ENCODE assay signal across 8 cellular contexts in genomic region chr7:76234931-76235441, GRCh38. TPM values are rescaled to one million over a fixed set of nuclear protein-coding genes. Genes with fewer than 3 reads are reported as not detected.
DNase-seq lines count a peak whose midpoint lies in the region; ATAC-seq and TF ChIP-seq lines count a peak whose summit lies in the region.

No MANE protein-coding gene starts in this region.

- ATAC-seq in GM19043 (IDR thresholded peaks at IDR 0.05; ENCODE audit: low read depth, unreplicated experiment) (peak; percentile 49), left lung (peak; percentile 99)

- no peaks in the 10 kb centered on the region for H3K36me3 ChIP-seq in colonic mucosa
- no peaks in the 10 kb centered on the region for H3K36me3 ChIP-seq in left lung

- H3K27ac ChIP-seq in colonic mucosa = no peak overlapping the region
- H3K27ac ChIP-seq in left lung = no peak overlapping the region

- no peak overlapping the region for H3K9ac ChIP-seq in colonic mucosa (ENCODE audit: low read depth in 2 of 2, low read length in 2 of 2)

- no peaks in the 10 kb centered on the region for H3K4me1 ChIP-seq in colonic mucosa
- H3K4me1 ChIP-seq in left lung = peaks cover 3 to 5% of the 10 kb centered on the region in 2 donors

- peak; percentile 35 for DNase-seq in NCI-H1092 (lab: John Stamatoyannopoulos, UW)
- peak; percentile 67 to 69 for DNase-seq in activated CD4-positive, alpha-beta T cell treated with anti-CD3 and anti-CD28 coated beads, Interleukin-2, amount 50 U/mL, for 24 hours (ENCODE audit: low read depth in 1 of 2, low spot score in 1 of 2)
- DNase-seq in colonic mucosa = peak; percentile 93
- DNase-seq in left lung = peak; percentile 81 to 91
- peak; percentile 19 to 73 (median 31) for DNase-seq in stimulated activated CD4-positive, alpha-beta T cell treated with anti-CD3 and anti-CD28 coated beads, TNF-alpha, amount 100 ng/mL, for 1 hour (ENCODE audit: low read depth in 3 of 3, low spot score in 1 of 3)
- no peak for DNase-seq in NCI-H345 (lab: John Stamatoyannopoulos, UW)
- DNase-seq in NCI-H2196 (lab: John Stamatoyannopoulos, UW; ENCODE audit: unreplicated experiment) = no peak

- no peak overlapping the region for H3K4me3 ChIP-seq in colonic mucosa
- H3K4me3 ChIP-seq in left lung = peak overlapping the region in 1 of 2 donors; percentile 17

- no peak for TF ChIP-seq CTCF in colonic mucosa (IDR thresholded peaks at IDR 0.05)
- TF ChIP-seq CTCF in left lung (IDR thresholded peaks at IDR 0.05) = no peak

- H3K9me3 ChIP-seq in colonic mucosa (no peaks in the 10 kb centered on the region), left lung (no peaks in the 10 kb centered on the region)

- H3K27me3 ChIP-seq in colonic mucosa (no peaks in the 10 kb centered on the region), left lung (peaks cover 8 to 92% of the 10 kb centered on the region in 2 donors)

- intact Hi-C loops in colonic mucosa (cut with DNase I) = no loop called here
- intact Hi-C loops in left lung (cut with DNase I) = no loop called here

RNA-seq across cellular contexts. Expression of gene SRRM3, which starts 33.3 kb away (rescaled TPM):
- total RNA-seq in colonic mucosa (under 1 TPM; 0.64 to 0.67 TPM), left lung (1 to 10 TPM in 1 of 2 donors, under 1 TPM in 1; 0.94 to 2.0 TPM)

Comparison
In these comparisons a context has a peak if more than half of its experiments do, and no peak if none do; other contexts are left out.
1. DNase-seq: peak in NCI-H1092 (single experiment), activated CD4-positive, alpha-beta T cell treated with anti-CD3 and anti-CD28 coated beads, Interleukin-2, amount 50 U/mL, for 24 hours (2 of 2), colonic mucosa (single experiment), left lung (2 of 2) and stimulated activated CD4-positive, alpha-beta T cell treated with anti-CD3 and anti-CD28 coated beads, TNF-alpha, amount 100 ng/mL, for 1 hour (3 of 3); none in NCI-H345 (single experiment) and NCI-H2196 (single experiment).